In the genomic region with DNA sequence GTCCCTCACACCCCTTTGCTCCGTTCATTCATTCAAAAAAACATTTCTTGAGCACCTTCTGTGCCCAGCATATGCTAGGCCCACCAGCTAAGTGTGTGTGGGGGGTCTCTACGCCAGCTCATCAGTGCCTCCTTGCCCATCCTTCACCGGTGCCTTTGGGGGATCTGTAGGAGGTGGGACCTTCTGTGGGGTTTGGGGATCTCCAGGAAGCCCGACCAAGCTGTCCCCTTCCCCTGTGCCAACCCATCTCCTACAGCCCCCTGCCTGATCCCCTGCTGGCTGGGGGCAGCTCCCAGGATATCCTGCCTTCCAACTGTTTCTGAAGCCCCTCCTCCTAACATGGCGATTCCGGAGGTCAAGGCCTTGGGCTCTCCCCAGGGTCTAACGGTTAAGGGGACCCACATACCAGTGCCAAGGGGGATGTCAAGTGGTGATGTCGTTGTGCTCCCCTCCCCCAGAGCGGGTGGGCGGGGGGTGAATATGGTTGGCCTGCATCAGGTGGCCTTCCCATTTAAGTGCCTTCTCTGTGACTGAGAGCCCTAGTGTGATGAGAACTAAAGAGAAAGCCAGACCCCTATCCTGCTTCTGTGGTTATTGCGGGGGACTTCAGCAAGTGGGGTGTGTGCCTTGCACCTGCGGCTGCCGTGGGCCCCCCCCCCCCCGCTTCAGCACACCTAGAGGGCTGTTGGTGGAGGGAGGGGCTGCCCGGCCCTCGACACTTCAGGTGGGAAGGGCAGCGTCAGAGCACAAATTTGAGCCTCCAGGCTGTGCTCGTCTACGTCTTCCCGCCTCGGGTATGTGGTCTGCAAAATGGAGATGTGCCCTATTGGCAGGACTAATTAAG, we compare ENCODE assay signal across 1 cellular context.
TF ChIP-seq lines count a peak whose summit lies in the region.

No MANE protein-coding gene starts in this region.

TF ChIP-seq in HepG2, 621 proteins besides CTCF, POLR2A, EP300 and RAD21 (continued from another document and continues in another):
- TF ChIP-seq, protein P1, sequence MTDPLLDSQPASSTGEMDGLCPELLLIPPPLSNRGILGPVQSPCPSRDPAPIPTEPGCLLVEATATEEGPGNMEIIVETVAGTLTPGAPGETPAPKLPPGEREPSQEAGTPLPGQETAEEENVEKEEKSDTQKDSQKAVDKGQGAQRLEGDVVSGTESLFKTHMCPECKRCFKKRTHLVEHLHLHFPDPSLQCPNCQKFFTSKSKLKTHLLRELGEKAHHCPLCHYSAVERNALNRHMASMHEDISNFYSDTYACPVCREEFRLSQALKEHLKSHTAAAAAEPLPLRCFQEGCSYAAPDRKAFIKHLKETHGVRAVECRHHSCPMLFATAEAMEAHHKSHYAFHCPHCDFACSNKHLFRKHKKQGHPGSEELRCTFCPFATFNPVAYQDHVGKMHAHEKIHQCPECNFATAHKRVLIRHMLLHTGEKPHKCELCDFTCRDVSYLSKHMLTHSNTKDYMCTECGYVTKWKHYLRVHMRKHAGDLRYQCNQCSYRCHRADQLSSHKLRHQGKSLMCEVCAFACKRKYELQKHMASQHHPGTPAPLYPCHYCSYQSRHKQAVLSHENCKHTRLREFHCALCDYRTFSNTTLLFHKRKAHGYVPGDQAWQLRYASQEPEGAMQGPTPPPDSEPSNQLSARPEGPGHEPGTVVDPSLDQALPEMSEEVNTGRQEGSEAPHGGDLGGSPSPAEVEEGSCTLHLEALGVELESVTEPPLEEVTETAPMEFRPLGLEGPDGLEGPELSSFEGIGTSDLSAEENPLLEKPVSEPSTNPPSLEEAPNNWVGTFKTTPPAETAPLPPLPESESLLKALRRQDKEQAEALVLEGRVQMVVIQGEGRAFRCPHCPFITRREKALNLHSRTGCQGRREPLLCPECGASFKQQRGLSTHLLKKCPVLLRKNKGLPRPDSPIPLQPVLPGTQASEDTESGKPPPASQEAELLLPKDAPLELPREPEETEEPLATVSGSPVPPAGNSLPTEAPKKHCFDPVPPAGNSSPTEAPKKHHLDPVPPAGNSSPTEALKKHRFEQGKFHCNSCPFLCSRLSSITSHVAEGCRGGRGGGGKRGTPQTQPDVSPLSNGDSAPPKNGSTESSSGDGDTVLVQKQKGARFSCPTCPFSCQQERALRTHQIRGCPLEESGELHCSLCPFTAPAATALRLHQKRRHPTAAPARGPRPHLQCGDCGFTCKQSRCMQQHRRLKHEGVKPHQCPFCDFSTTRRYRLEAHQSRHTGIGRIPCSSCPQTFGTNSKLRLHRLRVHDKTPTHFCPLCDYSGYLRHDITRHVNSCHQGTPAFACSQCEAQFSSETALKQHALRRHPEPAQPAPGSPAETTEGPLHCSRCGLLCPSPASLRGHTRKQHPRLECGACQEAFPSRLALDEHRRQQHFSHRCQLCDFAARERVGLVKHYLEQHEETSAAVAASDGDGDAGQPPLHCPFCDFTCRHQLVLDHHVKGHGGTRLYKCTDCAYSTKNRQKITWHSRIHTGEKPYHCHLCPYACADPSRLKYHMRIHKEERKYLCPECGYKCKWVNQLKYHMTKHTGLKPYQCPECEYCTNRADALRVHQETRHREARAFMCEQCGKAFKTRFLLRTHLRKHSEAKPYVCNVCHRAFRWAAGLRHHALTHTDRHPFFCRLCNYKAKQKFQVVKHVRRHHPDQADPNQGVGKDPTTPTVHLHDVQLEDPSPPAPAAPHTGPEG (CRISPR knock-in tag; IDR thresholded peaks at IDR 0.05) = peak; percentile 25; the same call in 1 of the 2 replicates
- TF ChIP-seq SMYD3 (CRISPR knock-in tag; IDR thresholded peaks at IDR 0.05) = 0 out of 2 replicates have a peak, but pooled peaks have one; percentile 71
- TF ChIP-seq ZNF282 (IDR thresholded peaks at IDR 0.05; ENCODE audit: partially characterized antibody) = no peak
- TF ChIP-seq SRY (CRISPR knock-in tag; IDR thresholded peaks at IDR 0.05) = peak; percentile 66
- TF ChIP-seq ZNF546 (CRISPR knock-in tag; conservative IDR thresholded peaks at IDR 0.05) = 0 out of 2 replicates have a peak, but pooled peaks have one; percentile 9
- peak; percentile 50 for TF ChIP-seq FOXC1 (CRISPR knock-in tag; IDR thresholded peaks at IDR 0.05; ENCODE audit: borderline replicate concordance)
- TF ChIP-seq, protein P2, sequence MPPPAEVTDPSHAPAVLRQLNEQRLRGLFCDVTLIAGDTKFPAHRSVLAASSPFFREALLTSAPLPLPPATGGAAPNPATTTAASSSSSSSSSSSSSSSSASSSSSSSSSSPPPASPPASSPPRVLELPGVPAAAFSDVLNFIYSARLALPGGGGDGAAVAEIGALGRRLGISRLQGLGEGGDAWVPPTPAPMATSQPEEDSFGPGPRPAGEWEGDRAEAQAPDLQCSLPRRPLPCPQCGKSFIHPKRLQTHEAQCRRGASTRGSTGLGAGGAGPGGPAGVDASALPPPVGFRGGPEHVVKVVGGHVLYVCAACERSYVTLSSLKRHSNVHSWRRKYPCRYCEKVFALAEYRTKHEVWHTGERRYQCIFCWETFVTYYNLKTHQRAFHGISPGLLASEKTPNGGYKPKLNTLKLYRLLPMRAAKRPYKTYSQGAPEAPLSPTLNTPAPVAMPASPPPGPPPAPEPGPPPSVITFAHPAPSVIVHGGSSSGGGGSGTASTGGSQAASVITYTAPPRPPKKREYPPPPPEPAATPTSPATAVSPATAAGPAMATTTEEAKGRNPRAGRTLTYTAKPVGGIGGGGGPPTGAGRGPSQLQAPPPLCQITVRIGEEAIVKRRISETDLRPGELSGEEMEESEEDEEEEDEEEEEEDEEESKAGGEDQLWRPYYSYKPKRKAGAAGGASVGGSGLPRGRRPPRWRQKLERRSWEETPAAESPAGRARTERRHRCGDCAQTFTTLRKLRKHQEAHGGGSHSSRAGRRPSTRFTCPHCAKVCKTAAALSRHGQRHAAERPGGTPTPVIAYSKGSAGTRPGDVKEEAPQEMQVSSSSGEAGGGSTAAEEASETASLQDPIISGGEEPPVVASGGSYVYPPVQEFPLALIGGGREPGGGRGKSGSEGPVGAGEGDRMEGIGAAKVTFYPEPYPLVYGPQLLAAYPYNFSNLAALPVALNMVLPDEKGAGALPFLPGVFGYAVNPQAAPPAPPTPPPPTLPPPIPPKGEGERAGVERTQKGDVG (CRISPR knock-in tag; IDR thresholded peaks at IDR 0.05; ENCODE audit: borderline replicate concordance) = 0 out of 2 replicates have a peak, but pooled peaks have one; percentile 90
- no peak for TF ChIP-seq ZNF530 (CRISPR knock-in tag; IDR thresholded peaks at IDR 0.05; ENCODE audit: low read depth)
- TF ChIP-seq ARID4A (CRISPR knock-in tag; IDR thresholded peaks at IDR 0.05; ENCODE audit: borderline replicate concordance) = peak; percentile 27; the same call in 1 of the 2 replicates
- TF ChIP-seq DNMT3B (CRISPR knock-in tag; conservative IDR thresholded peaks at IDR 0.05) = 0 out of 2 replicates have a peak, but pooled peaks have one; percentile 38
- TF ChIP-seq, protein P3, sequence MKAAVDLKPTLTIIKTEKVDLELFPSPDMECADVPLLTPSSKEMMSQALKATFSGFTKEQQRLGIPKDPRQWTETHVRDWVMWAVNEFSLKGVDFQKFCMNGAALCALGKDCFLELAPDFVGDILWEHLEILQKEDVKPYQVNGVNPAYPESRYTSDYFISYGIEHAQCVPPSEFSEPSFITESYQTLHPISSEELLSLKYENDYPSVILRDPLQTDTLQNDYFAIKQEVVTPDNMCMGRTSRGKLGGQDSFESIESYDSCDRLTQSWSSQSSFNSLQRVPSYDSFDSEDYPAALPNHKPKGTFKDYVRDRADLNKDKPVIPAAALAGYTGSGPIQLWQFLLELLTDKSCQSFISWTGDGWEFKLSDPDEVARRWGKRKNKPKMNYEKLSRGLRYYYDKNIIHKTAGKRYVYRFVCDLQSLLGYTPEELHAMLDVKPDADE (CRISPR knock-in tag; IDR thresholded peaks at IDR 0.05) = no peak
- no peak for TF ChIP-seq PRPF4 (IDR thresholded peaks at IDR 0.05; ENCODE audit: low read depth, low read length, poor library complexity, severe bottlenecking)
- 0 out of 2 replicates have a peak, but pooled peaks have one; percentile 7 for TF ChIP-seq GATAD1 (CRISPR knock-in tag; IDR thresholded peaks at IDR 0.05)
- 0 out of 2 replicates have a peak, but pooled peaks have one; percentile 21 for TF ChIP-seq KLF9 (CRISPR knock-in tag; IDR thresholded peaks at IDR 0.05; ENCODE audit: low read depth)
- TF ChIP-seq, protein P4, sequence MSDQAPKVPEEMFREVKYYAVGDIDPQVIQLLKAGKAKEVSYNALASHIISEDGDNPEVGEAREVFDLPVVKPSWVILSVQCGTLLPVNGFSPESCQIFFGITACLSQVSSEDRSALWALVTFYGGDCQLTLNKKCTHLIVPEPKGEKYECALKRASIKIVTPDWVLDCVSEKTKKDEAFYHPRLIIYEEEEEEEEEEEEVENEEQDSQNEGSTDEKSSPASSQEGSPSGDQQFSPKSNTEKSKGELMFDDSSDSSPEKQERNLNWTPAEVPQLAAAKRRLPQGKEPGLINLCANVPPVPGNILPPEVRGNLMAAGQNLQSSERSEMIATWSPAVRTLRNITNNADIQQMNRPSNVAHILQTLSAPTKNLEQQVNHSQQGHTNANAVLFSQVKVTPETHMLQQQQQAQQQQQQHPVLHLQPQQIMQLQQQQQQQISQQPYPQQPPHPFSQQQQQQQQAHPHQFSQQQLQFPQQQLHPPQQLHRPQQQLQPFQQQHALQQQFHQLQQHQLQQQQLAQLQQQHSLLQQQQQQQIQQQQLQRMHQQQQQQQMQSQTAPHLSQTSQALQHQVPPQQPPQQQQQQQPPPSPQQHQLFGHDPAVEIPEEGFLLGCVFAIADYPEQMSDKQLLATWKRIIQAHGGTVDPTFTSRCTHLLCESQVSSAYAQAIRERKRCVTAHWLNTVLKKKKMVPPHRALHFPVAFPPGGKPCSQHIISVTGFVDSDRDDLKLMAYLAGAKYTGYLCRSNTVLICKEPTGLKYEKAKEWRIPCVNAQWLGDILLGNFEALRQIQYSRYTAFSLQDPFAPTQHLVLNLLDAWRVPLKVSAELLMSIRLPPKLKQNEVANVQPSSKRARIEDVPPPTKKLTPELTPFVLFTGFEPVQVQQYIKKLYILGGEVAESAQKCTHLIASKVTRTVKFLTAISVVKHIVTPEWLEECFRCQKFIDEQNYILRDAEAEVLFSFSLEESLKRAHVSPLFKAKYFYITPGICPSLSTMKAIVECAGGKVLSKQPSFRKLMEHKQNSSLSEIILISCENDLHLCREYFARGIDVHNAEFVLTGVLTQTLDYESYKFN (CRISPR knock-in tag; conservative IDR thresholded peaks at IDR 0.05) = peak; percentile 61
- no peak; the same call in 1 of the 2 replicates for TF ChIP-seq MZF1 (CRISPR knock-in tag; IDR thresholded peaks at IDR 0.05; ENCODE audit: borderline replicate concordance)
- 0 out of 2 replicates have a peak, but pooled peaks have one; percentile 18 for TF ChIP-seq ZNF761 (CRISPR knock-in tag; conservative IDR thresholded peaks at IDR 0.05)
- TF ChIP-seq ZNF431 (CRISPR knock-in tag; IDR thresholded peaks at IDR 0.05; ENCODE audit: borderline replicate concordance, low read depth) = 0 out of 2 replicates have a peak, but pooled peaks have one; percentile 17
- peak; percentile 12; the same call in 1 of the 2 replicates for TF ChIP-seq ZKSCAN1 (IDR thresholded peaks at IDR 0.05; ENCODE audit: low read length)
- no peak for TF ChIP-seq NR3C1 (CRISPR knock-in tag; IDR thresholded peaks at IDR 0.05)
- TF ChIP-seq, protein P5, sequence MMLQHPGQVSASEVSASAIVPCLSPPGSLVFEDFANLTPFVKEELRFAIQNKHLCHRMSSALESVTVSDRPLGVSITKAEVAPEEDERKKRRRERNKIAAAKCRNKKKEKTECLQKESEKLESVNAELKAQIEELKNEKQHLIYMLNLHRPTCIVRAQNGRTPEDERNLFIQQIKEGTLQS (CRISPR knock-in tag; IDR thresholded peaks at IDR 0.05) = no peak
- peak; percentile 31; the same call in 1 of the 2 replicates for TF ChIP-seq MEIS2 (CRISPR knock-in tag; IDR thresholded peaks at IDR 0.05)
- TF ChIP-seq TBP (CRISPR knock-in tag; IDR thresholded peaks at IDR 0.05) = 0 out of 2 replicates have a peak, but pooled peaks have one; percentile 29
- peak; percentile 31; the same call in 1 of the 2 replicates for TF ChIP-seq ZNF639 (CRISPR knock-in tag; conservative IDR thresholded peaks at IDR 0.05)
- TF ChIP-seq ZNF772 (CRISPR knock-in tag; IDR thresholded peaks at IDR 0.05) = peak; percentile 52; the same call in 1 of the 2 replicates
- peak; percentile 57 for TF ChIP-seq ZNF451 (CRISPR knock-in tag; IDR thresholded peaks at IDR 0.05)
- peak; percentile 12; the same call in 1 of the 2 replicates for TF ChIP-seq SOX13 (IDR thresholded peaks at IDR 0.05)
- no peak for TF ChIP-seq SOX13 (CRISPR knock-in tag; conservative IDR thresholded peaks at IDR 0.05 in 1 of 2, IDR thresholded peaks at IDR 0.05 in 1 of 2)
- TF ChIP-seq ZNF121 (CRISPR knock-in tag; IDR thresholded peaks at IDR 0.05) = peak; percentile 35; the same call in 1 of the 2 replicates
- TF ChIP-seq KLF11 (CRISPR knock-in tag; IDR thresholded peaks at IDR 0.05) = 0 out of 2 replicates have a peak, but pooled peaks have one; percentile 3
